In genomic region chr7:12643644-12644043, GRCh38 we compare ENCODE assay signal across 12 cellular contexts. TPM values are rescaled to one million over a fixed set of nuclear protein-coding genes. Genes with fewer than 3 reads are reported as not detected.
A peak's percentile ranks its signal among the peaks of the same experiment; 100 is the strongest.
DNase-seq lines count a peak whose midpoint lies in the region; ATAC-seq, FAIRE-seq and TF ChIP-seq lines count a peak whose summit lies in the region.
"Had no signal": no experiment of that assay in that cellular context is flagged by ENCODE, and none has a peak within 500 bp of the region (broad histone marks: within the 10 kb centered on the region; RNA-seq: fewer than 3 reads in every experiment).

No MANE protein-coding gene starts in this region.

- H3K4me3 ChIP-seq in gastroesophageal sphincter (no peak overlapping the region), spleen (no peak overlapping the region)
- H3K4me3 ChIP-seq: PC-9 had no signal

- intact Hi-C loops in spleen (cut with DNase I; ENCODE audit: low total_unique reads) = no loop called here

- no peak for TF ChIP-seq EP300 in gastroesophageal sphincter (IDR thresholded peaks at IDR 0.05)

- WGBS in gastroesophageal sphincter (ENCODE audit: low coverage in 1 of 2), 2 donors = 96 to 100% methylated on average over 2 of the region's 5 CpGs
- WGBS in spleen, 5 donors = 68 to 78% (median 74%) methylated on average over 5 of the region's 5 CpGs

- H3K4me1 ChIP-seq in gastroesophageal sphincter (peaks cover 0 to 20% (median 3%) of the 10 kb centered on the region in 3 donors), spleen (peaks cover 5 to 16% (median 8%) of the 10 kb centered on the region in 6 donors)

- H3K27me3 ChIP-seq in gastroesophageal sphincter (no peaks in the 10 kb centered on the region), spleen (replicated peaks in 1 of 7) (no peaks in the 10 kb centered on the region)

- no peak for TF ChIP-seq CTCF in gastroesophageal sphincter (IDR thresholded peaks at IDR 0.05)
- TF ChIP-seq CTCF in spleen (IDR thresholded peaks at IDR 0.05 in 8 of 11, conservative IDR thresholded peaks at IDR 0.05 in 3 of 11) = no peak

- no peak for FAIRE-seq in RCC 7860 (lab: Jason Lieb, UNC)

- H3K27ac ChIP-seq in gastroesophageal sphincter (no peak overlapping the region), spleen (no peak overlapping the region)
- H3K27ac ChIP-seq: PC-9 had no signal

- ATAC-seq in GM19463 (IDR thresholded peaks at IDR 0.05; ENCODE audit: unreplicated experiment) = peak; percentile 52
- ATAC-seq in gastroesophageal sphincter = peak; percentile 40

- no peak for TF ChIP-seq POLR2A in gastroesophageal sphincter (IDR thresholded peaks at IDR 0.05)
- no peak for TF ChIP-seq POLR2A in spleen (IDR thresholded peaks at IDR 0.05)

- DNase-seq in Ammon's horn (ENCODE audit: low spot score) (peak; percentile 31), MV-4-11 (lab: John Stamatoyannopoulos, UW) (peak; percentile 73), amniotic stem cell (lab: John Stamatoyannopoulos, UW) (no peak), RCC 7860 (ENCODE audit: low spot score) (no peak), AG08395 (ENCODE audit: low spot score) (no peak), spleen (no peak)
- DNase-seq: activated CD4-positive, alpha-beta memory T cell treated with anti-CD3 and anti-CD28 coated beads for 36 hours; dermis blood vessel endothelial cell; NCI-H2227 treated with DMSO at 0.1 percent for 48 hours; PC-9 had no signal

- H3K9me3 ChIP-seq in gastroesophageal sphincter (no peaks in the 10 kb centered on the region), spleen (no peaks in the 10 kb centered on the region)

- H3K36me3 ChIP-seq in gastroesophageal sphincter = no peaks in the 10 kb centered on the region
- no peaks in the 10 kb centered on the region for H3K36me3 ChIP-seq in spleen

RNA-seq across cellular contexts. Expression of gene ARL4A, which starts 43.8 kb away (rescaled TPM):
- total RNA-seq in gastroesophageal sphincter = 10 to 100 TPM; 34.9 to 69.5 (median 45.0) TPM
- total RNA-seq in spleen = 10 to 100 TPM; 15.8 to 40.9 (median 31.9) TPM
- 10 to 100 TPM; 12.9 to 25.3 (median 15.8) TPM for polyA plus RNA-seq in spleen

Comparison
In these comparisons a context has a peak if more than half of its experiments do, and no peak if none do; other contexts are left out.
1. DNase-seq: peak in Ammon's horn (single experiment) and MV-4-11 (single experiment); none in amniotic stem cell (single experiment), RCC 7860 (single experiment), AG08395 (single experiment) and spleen (single experiment).